In genomic region chr3:157543491-157544035, GRCh38 we compare ENCODE assay signal across 1 cellular context.
TF ChIP-seq lines count a peak whose summit lies in the region.

No MANE protein-coding gene starts in this region.

TF ChIP-seq in GM23338, 12 proteins besides CTCF, POLR2A, EP300 and RAD21 (continued from another document):
- TF ChIP-seq ZNF462 (CRISPR knock-in tag; IDR thresholded peaks at IDR 0.05) (no peak), JUNB (IDR thresholded peaks at IDR 0.05; ENCODE audit: unreplicated experiment) (no peak), ZNF331 (CRISPR knock-in tag; IDR thresholded peaks at IDR 0.05; ENCODE audit: low read depth) (no peak), REST (IDR thresholded peaks at IDR 0.05; ENCODE audit: unreplicated experiment) (no peak), ZNF114 (CRISPR knock-in tag; IDR thresholded peaks at IDR 0.05) (no peak), EZH2phosphoT487 (IDR thresholded peaks at IDR 0.05; ENCODE audit: unreplicated experiment) (no peak), ETS1 (IDR thresholded peaks at IDR 0.05) (no peak)
